ENCODE assay signal across 11 cellular contexts in the genomic region with DNA sequence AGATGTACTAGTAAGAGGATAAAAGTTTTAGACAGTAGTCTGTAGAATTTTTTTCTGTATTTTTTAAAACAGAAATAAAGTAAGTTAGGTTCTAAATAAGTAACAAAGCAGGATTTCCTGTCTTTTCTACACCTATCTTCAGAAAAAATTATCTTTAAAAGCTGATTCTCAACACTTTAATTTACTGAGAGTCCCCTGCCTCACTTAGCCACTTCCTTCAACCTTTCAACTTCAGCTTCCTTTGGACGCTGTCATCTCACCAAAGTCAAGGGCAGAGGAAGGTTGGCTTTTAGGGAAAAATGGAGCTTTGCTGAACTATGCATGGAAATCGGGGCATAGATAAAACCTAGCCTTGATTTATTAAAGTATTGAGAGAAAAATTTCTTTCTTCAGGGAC. TPM values are rescaled to one million over a fixed set of nuclear protein-coding genes. Genes with fewer than 3 reads are reported as not detected.
A peak's percentile ranks its signal among the peaks of the same experiment; 100 is the strongest.
DNase-seq lines count a peak whose midpoint lies in the region; TF ChIP-seq lines count a peak whose summit lies in the region.
"Had no signal": no experiment of that assay in that cellular context is flagged by ENCODE, and none has a peak within 500 bp of the region (broad histone marks: within the 10 kb centered on the region; RNA-seq: fewer than 3 reads in every experiment).

No MANE protein-coding gene starts in this region.

- intact Hi-C loops in prostate gland (cut with DNase I): no loop called here

- 0 out of 2 replicates have a peak, but pooled peaks cover 5% of the 10 kb centered on the region for H4K20me1 ChIP-seq in GM23248 (ENCODE audit: insufficient read depth)

- H3K36me3 ChIP-seq in GM23248 (ENCODE audit: low read depth): peaks cover 49% of the 10 kb centered on the region
- no peaks in the 10 kb centered on the region for H3K36me3 ChIP-seq in effector memory CD4-positive, alpha-beta T cell (ENCODE audit: control insufficient read depth, insufficient read depth, low read length)
- H3K36me3 ChIP-seq in prostate gland: no peaks in the 10 kb centered on the region
- H3K36me3 ChIP-seq: HAP-1, neutrophil had no signal

- no peaks in the 10 kb centered on the region for H3K9me3 ChIP-seq in GM23248 (ENCODE audit: low read depth)
- no peaks in the 10 kb centered on the region for H3K9me3 ChIP-seq in effector memory CD4-positive, alpha-beta T cell (ENCODE audit: control insufficient read depth, low read length)
- H3K9me3 ChIP-seq in prostate gland: no peaks in the 10 kb centered on the region
- H3K9me3 ChIP-seq: HAP-1, neutrophil had no signal

- H3K79me2 ChIP-seq in GM23248 (ENCODE audit: insufficient read depth): peaks cover 100% of the 10 kb centered on the region

- in situ Hi-C loops in GM23248 (cut with MboI): no loop called here
- in situ Hi-C loops in SK-MEL-5 (cut with HindIII; ENCODE audit: low pct_unique_long_range_greater_than_20kb, low sequenced_read_pairs): no loop called here

- no peaks in the 10 kb centered on the region for H3K27me3 ChIP-seq in GM23248 (replicated peaks; ENCODE audit: insufficient read depth)
- H3K27me3 ChIP-seq in effector memory CD4-positive, alpha-beta T cell (replicated peaks; ENCODE audit: control insufficient read depth, insufficient read depth, low read length, poor library complexity, severe bottlenecking): no peaks in the 10 kb centered on the region
- H3K27me3 ChIP-seq in prostate gland (replicated peaks; ENCODE audit: insufficient read depth): no peaks in the 10 kb centered on the region
- H3K27me3 ChIP-seq: neutrophil had no signal

- H3K9me2 ChIP-seq in GM23248 (ENCODE audit: insufficient read depth): no peaks in the 10 kb centered on the region

- peak overlapping the region; percentile 54 for H3K27ac ChIP-seq in GM23248
- H3K27ac ChIP-seq in effector memory CD4-positive, alpha-beta T cell (ENCODE audit: insufficient read depth, low read length, poor library complexity, severe bottlenecking): peak overlapping the region; percentile 54
- peak overlapping the region; percentile 19 to 44 for H3K27ac ChIP-seq in prostate gland
- H3K27ac ChIP-seq: neutrophil had no signal

- TF ChIP-seq CTCF in prostate gland (IDR thresholded peaks at IDR 0.05): no peak

- H3K4me3 ChIP-seq in GM23248: peak overlapping the region; percentile 41
- H3K4me3 ChIP-seq in effector memory CD4-positive, alpha-beta T cell (ENCODE audit: insufficient read depth, low read depth, low read length, poor library complexity, severe bottlenecking): no peak overlapping the region
- no peak overlapping the region for H3K4me3 ChIP-seq in prostate gland
- H3K4me3 ChIP-seq: HAP-1 had no signal

- H3F3A ChIP-seq in GM23248 (ENCODE audit: insufficient read depth): peaks cover 72% of the 10 kb centered on the region

- H3K4me2 ChIP-seq in GM23248 (ENCODE audit: unreplicated experiment): peak overlapping the region; percentile 74

- TF ChIP-seq POLR2A in prostate gland (IDR thresholded peaks at IDR 0.05): no peak

- WGBS in GM23248 (ENCODE audit: low coverage in 1 of 2, low lambda C conversion rate in 2 of 2, missing lambda C conversion rate in 2 of 2), 2 experiments: 71 to 80% methylated on average over 2 of the region's 2 CpGs
- WGBS in prostate gland: 76% methylated on average over 2 of the region's 2 CpGs

- H2AFZ ChIP-seq in GM23248: no peak overlapping the region

- DNase-seq in GM23248: no peak
- peak; percentile 11 for DNase-seq in SK-MEL-5 (ENCODE audit: low read depth, low spot score)
- no peak for DNase-seq in effector memory CD4-positive, alpha-beta T cell
- DNase-seq in prostate gland (ENCODE audit: low spot score): no peak
- DNase-seq in ecto neural progenitor cell (ENCODE audit: low spot score): no peak
- no peak for DNase-seq in NCI-H2029 (lab: John Stamatoyannopoulos, UW)
- no peak for DNase-seq in germinal center (ENCODE audit: low spot score)
- no peak for DNase-seq in cerebellar cortex (ENCODE audit: low spot score)
- DNase-seq: NCI-H1092 treated with DMSO at 0.1 percent for 48 hours had no signal

- H3K4me1 ChIP-seq in GM23248 (ENCODE audit: insufficient read depth): peaks cover 57% of the 10 kb centered on the region
- H3K4me1 ChIP-seq in effector memory CD4-positive, alpha-beta T cell (ENCODE audit: control insufficient read depth, insufficient read depth, low read length, poor library complexity, severe bottlenecking): peaks cover 18% of the 10 kb centered on the region
- H3K4me1 ChIP-seq in prostate gland (replicated peaks): no peaks in the 10 kb centered on the region

- peak overlapping the region; percentile 25 for H3K9ac ChIP-seq in GM23248

RNA-seq across cellular contexts. Expression of a gene that starts 44.9 kb away (rescaled TPM):
- total RNA-seq in GM23248 (2014; rRNA removed; shearing (Covaris generic)): 52.4 and 60.7 TPM in 2 replicates
- 88.7 and 99.2 TPM in 2 replicates for polyA plus RNA-seq in GM23248 (2016; fragmentation: Nextera tagmentation; extraction: Ambion mirVana)
- total RNA-seq in SK-MEL-5 (2014; rRNA removed; shearing (Covaris generic)): 15.2 and 29.0 TPM in 2 replicates
- 25.2 and 41.6 TPM in 2 replicates for polyA plus RNA-seq in SK-MEL-5 (2015; cell fraction: cytosol; rRNA removed)
- 50.6 and 79.4 TPM in 2 replicates for polyA plus RNA-seq in SK-MEL-5 (2015; cell fraction: nucleus; rRNA removed)
- 10 to 100 TPM; 27.6 to 41.7 TPM for total RNA-seq in prostate gland
